ENCODE assay signal across 8 cellular contexts in genomic region chr1:246907472-246907871, GRCh38. TPM values are rescaled to one million over a fixed set of nuclear protein-coding genes. Genes with fewer than 3 reads are reported as not detected.
DNase-seq lines count a peak whose midpoint lies in the region; ATAC-seq and TF ChIP-seq lines count a peak whose summit lies in the region.

No MANE protein-coding gene starts in this region.

- H4K8ac ChIP-seq in H9 (replicated peaks; ENCODE audit: insufficient read length, low read depth, low read length) = no peak overlapping the region

- H4K20me1 ChIP-seq in H9 (ENCODE audit: control insufficient read depth, insufficient read depth, insufficient read length) (no peaks in the 10 kb centered on the region), OCI-LY7 (ENCODE audit: insufficient read depth, low read length) (peaks cover under 1% of the 10 kb centered on the region; the same call in 1 of the 2 replicates), neural cell (ENCODE audit: insufficient read depth) (no peaks in the 10 kb centered on the region)

- no peaks in the 10 kb centered on the region for H3K4me1 ChIP-seq in H9 (ENCODE audit: insufficient read depth, low read length)
- H3K4me1 ChIP-seq in OCI-LY7 (ENCODE audit: insufficient read depth, low read length, poor library complexity, severe bottlenecking) = no peaks in the 10 kb centered on the region

- no peak overlapping the region for H3K27ac ChIP-seq in H9 (ENCODE audit: insufficient read length, low read depth, low read length)
- no peak overlapping the region for H3K27ac ChIP-seq in OCI-LY7 (ENCODE audit: low read depth, low read length, poor library complexity, severe bottlenecking)
- no peak overlapping the region for H3K27ac ChIP-seq in neural cell (ENCODE audit: low read length)

- H2AK5ac ChIP-seq in H9 (ENCODE audit: insufficient read length, low read length) = no peak overlapping the region

- no TSS peak for BruUV-seq in OCI-LY7 (replicated peaks; lab: Mats Ljungman, UMichigan)

- H3K9me2 ChIP-seq in OCI-LY7 (ENCODE audit: insufficient read depth, low read length) = no peaks in the 10 kb centered on the region
- no peaks in the 10 kb centered on the region for H3K9me2 ChIP-seq in neural cell (ENCODE audit: insufficient read depth, low read length)

- no peak overlapping the region for H4K91ac ChIP-seq in H9 (ENCODE audit: insufficient read length, low read depth, low read length)

- H3K9me3 ChIP-seq in H9 (ENCODE audit: control insufficient read depth, low read depth, low read length) = no peaks in the 10 kb centered on the region
- H3K9me3 ChIP-seq in OCI-LY7 (ENCODE audit: low read length) = no peaks in the 10 kb centered on the region
- no peaks in the 10 kb centered on the region for H3K9me3 ChIP-seq in neural cell (ENCODE audit: low read length)

- H3K27ac Mint-ChIP-seq in H9 = no peak overlapping the region

- H3K9ac ChIP-seq in H9 (ENCODE audit: extremely low read depth, insufficient read length, low read length) = no peak overlapping the region
- H3K9ac ChIP-seq in neural cell (ENCODE audit: low read length) = no peak overlapping the region

- H3K4me3 Mint-ChIP-seq in H9 = no peak overlapping the region

- POLR2A ChIA-PET in OCI-LY7 (lab: Charles Lee) = interaction anchor here (0.5 to 1.1 kb wide), 6 partner anchors 8 to 766 kb away, joined by 3 to 7 read pairs (median 4); no protein-coding TSS in a partner anchor

- H3K4ac ChIP-seq in H9 (ENCODE audit: low read depth, low read length) = no peak overlapping the region

- H3K23ac ChIP-seq in H9 (ENCODE audit: insufficient read length, low read depth, low read length) = no peak overlapping the region

- H3T11ph ChIP-seq in H9 (ENCODE audit: low read length) = no peak overlapping the region

- TF ChIP-seq CTCF in H9 (conservative IDR thresholded peaks at IDR 0.05) = peak; percentile 69
- TF ChIP-seq CTCF in OCI-LY7 (conservative IDR thresholded peaks at IDR 0.05; ENCODE audit: low read length) = peak; percentile 81
- TF ChIP-seq CTCF in epithelial cell of proximal tubule (conservative IDR thresholded peaks at IDR 0.05; ENCODE audit: low read depth, low read length) = peak; percentile 69
- TF ChIP-seq CTCF in neural cell (IDR thresholded peaks at IDR 0.05; ENCODE audit: poor library complexity, severe bottlenecking) = peak; percentile 62

- TF ChIP-seq EP300 in neural cell (conservative IDR thresholded peaks at IDR 0.05; ENCODE audit: poor library complexity, severe bottlenecking) = no peak

- peaks cover 43 to 71% (median 67%) of the 10 kb centered on the region in 3 experiments for H3K36me3 Mint-ChIP-seq in H9 (ENCODE audit: insufficient read depth in 1 of 3, low read depth in 3 of 3)

- DNase-seq in DMS153 treated with DMSO at 0.1 percent for 48 hours (lab: John Stamatoyannopoulos, UW; ENCODE audit: unreplicated experiment) (peak; percentile 14), H9 (no peak), OCI-LY7 (ENCODE audit: low spot score) (peak; percentile 51), epithelial cell of proximal tubule (ENCODE audit: low read depth) (peak; percentile 29), DMS79 (lab: John Stamatoyannopoulos, UW) (no peak)

- no peak overlapping the region for H3K18ac ChIP-seq in H9 (ENCODE audit: insufficient read length, low read depth, low read length)

- intact Hi-C loops in OCI-LY7 (cut with micrococcal nuclease; ENCODE audit: unreplicated experiment) = no loop called here

- H3K4me3 ChIP-seq in OCI-LY7 (ENCODE audit: low read depth, low read length, poor library complexity, severe bottlenecking) (no peak overlapping the region), epithelial cell of proximal tubule (ENCODE audit: low read depth, low read length) (no peak overlapping the region), neural cell (ENCODE audit: low read length) (no peak overlapping the region)

- H2BK120ac ChIP-seq in H9 (ENCODE audit: low read depth, low read length, poor library complexity, severe bottlenecking) = no peak overlapping the region

- H4K5ac ChIP-seq in H9 (ENCODE audit: insufficient read length, low read depth, low read length) = no peak overlapping the region

- no peak overlapping the region for H2AFZ ChIP-seq in H9 (ENCODE audit: low read length)
- H2AFZ ChIP-seq in OCI-LY7 (ENCODE audit: low read length) = no peak overlapping the region
- H2AFZ ChIP-seq in neural cell (ENCODE audit: low read depth, low read length) = no peak overlapping the region

- TF ChIP-seq RAD21 in neural cell (conservative IDR thresholded peaks at IDR 0.05) = peak; percentile 67

- H3K4me1 Mint-ChIP-seq in H9 = no peaks in the 10 kb centered on the region

- H3K79me1 ChIP-seq in H9 (ENCODE audit: insufficient read depth, low read depth, low read length, poor library complexity, severe bottlenecking) = no peaks in the 10 kb centered on the region

- H2BK12ac ChIP-seq in H9 (ENCODE audit: insufficient read length, low read depth, low read length) = no peak overlapping the region

- no peak overlapping the region for H3K56ac ChIP-seq in H9 (ENCODE audit: insufficient read length, low read depth, low read length)

- H2BK5ac ChIP-seq in H9 (ENCODE audit: insufficient read length, low read length) = no peak overlapping the region

- no peak overlapping the region for H2BK15ac ChIP-seq in H9 (ENCODE audit: low read depth, low read length)

- H3K27me3 ChIP-seq in H9 (ENCODE audit: insufficient read depth, low read length) = no peaks in the 10 kb centered on the region
- H3K27me3 ChIP-seq in neural cell (ENCODE audit: insufficient read depth, low read depth, low read length) = no peaks in the 10 kb centered on the region

- peaks cover 97% of the 10 kb centered on the region for H3K36me3 ChIP-seq in OCI-LY7 (ENCODE audit: insufficient read depth, low read length)
- H3K36me3 ChIP-seq in neural cell (ENCODE audit: insufficient read depth, low read length) = no peaks in the 10 kb centered on the region

- no peaks in the 10 kb centered on the region for H3K79me2 ChIP-seq in H9 (ENCODE audit: insufficient read depth, low read length)
- H3K79me2 ChIP-seq in OCI-LY7 (ENCODE audit: insufficient read depth, low read depth, low read length) = peaks cover 11% of the 10 kb centered on the region; the same call in 1 of the 2 replicates
- H3K79me2 ChIP-seq in neural cell (replicated peaks; ENCODE audit: insufficient read depth, low read length) = no peaks in the 10 kb centered on the region

- H3K14ac ChIP-seq in H9 (ENCODE audit: insufficient read depth, low read length) = no peak overlapping the region

- H3K23me2 ChIP-seq in H9 (ENCODE audit: insufficient read length, low read depth, low read length, poor library complexity, severe bottlenecking) = no peaks in the 10 kb centered on the region

- no peaks in the 10 kb centered on the region for H3F3A ChIP-seq in neural cell (ENCODE audit: insufficient read depth, low read length, poor library complexity, severe bottlenecking)

- ATAC-seq in GM18907 (IDR thresholded peaks at IDR 0.05; ENCODE audit: unreplicated experiment) = no peak
- no peak for ATAC-seq in GM21381 (IDR thresholded peaks at IDR 0.05; ENCODE audit: unreplicated experiment)

- H2BK20ac ChIP-seq in H9 (ENCODE audit: low read depth, low read length, poor library complexity, severe bottlenecking) = no peak overlapping the region

- CTCF ChIA-PET in OCI-LY7 (lab: Charles Lee; ENCODE audit: unreplicated experiment) = no interaction called here

- no peaks in the 10 kb centered on the region for H3K9me3 Mint-ChIP-seq in H9

- WGBS in H9 (ENCODE audit: extremely low coverage, insufficient read length, low lambda C conversion rate) = no CpG with 5 or more reads among the region's 1 CpG

- no peaks in the 10 kb centered on the region for H3K27me3 Mint-ChIP-seq in H9 (ENCODE audit: low read depth)

- H3K4me2 ChIP-seq in H9 (ENCODE audit: insufficient read depth, insufficient read length, low read length) = no peak overlapping the region
- no peak overlapping the region for H3K4me2 ChIP-seq in OCI-LY7 (ENCODE audit: low read length)
- no peak overlapping the region for H3K4me2 ChIP-seq in neural cell (ENCODE audit: low read length)

TF ChIP-seq in neural cell, 6 proteins besides CTCF, POLR2A, EP300 and RAD21:
- TF ChIP-seq SMC3 (conservative IDR thresholded peaks at IDR 0.05; ENCODE audit: poor library complexity) (peak; percentile 50), MXI1 (conservative IDR thresholded peaks at IDR 0.05; ENCODE audit: poor library complexity, severe bottlenecking) (no peak)
TF ChIP-seq in neural cell: peak in this region for 1.

RNA-seq across cellular contexts. Expression of gene AHCTF1, which starts 24.3 kb away (rescaled TPM):
- total RNA-seq in H9 (2021) (41.9 and 44.3 TPM in 2 replicates), OCI-LY7 (2022) (55.8 and 57.7 TPM in 2 replicates), epithelial cell of proximal tubule (20.0 and 21.3 TPM in 2 replicates)
- total RNA-seq in OCI-LY7 (2014; rRNA removed; shearing (Covaris generic)) = 36.4 and 38.5 TPM in 2 replicates
- polyA plus RNA-seq in neural cell = 27.1 and 28.5 TPM in 2 replicates
- 60.9 and 70.2 TPM in 2 replicates for polyA minus RNA-seq in neural cell

Comparison
In these comparisons a context has a peak if more than half of its experiments do, and no peak if none do; other contexts are left out.
1. DNase-seq: peak in DMS153 treated with DMSO at 0.1 percent for 48 hours (single experiment), OCI-LY7 (single experiment) and epithelial cell of proximal tubule (single experiment); none in H9 (single experiment) and DMS79 (single experiment).
2. Peak in every context shown above with its lines, with median percentiles within 50 percentile points of each other: CTCF ChIP-seq.